Comparison of ENCODE assay signal across 17 cellular contexts in the genomic region with DNA sequence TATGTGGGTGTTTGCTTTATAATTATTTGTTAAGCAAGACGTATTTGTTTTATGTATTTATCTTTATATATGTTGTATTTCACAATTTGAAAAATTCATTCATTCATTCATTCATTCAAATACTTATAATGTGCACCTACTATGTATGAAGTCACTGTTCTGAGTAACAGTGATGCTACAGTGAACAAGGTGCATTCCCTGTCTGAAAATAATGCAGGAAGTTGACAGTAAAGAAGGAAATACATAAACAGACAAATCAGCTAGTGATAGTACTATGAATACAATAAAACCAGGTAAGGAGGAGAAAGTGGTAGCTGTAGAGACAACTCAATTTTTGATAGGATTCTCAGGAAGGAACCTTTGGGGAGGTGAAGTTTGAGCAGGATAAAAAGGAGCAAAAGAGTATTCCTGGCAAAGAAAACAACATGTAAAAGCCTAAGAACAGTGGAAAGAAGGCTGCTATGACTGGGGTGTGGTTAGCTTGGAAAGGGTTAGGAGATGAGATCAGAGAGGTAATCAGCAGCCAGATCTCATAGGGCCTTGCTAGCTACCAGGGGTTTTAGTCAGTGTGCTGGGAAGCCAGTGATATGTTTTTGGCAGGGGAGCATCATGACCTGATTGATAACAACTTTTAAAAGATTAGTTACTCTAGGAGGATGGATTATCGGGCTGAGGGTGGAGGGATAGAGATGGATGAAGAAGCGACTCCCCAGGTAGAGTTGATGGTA. TPM values are rescaled to one million over a fixed set of nuclear protein-coding genes. Genes with fewer than 3 reads are reported as not detected.
DNase-seq lines count a peak whose midpoint lies in the region; TF ChIP-seq lines count a peak whose summit lies in the region.
"Had no signal": no experiment of that assay in that cellular context is flagged by ENCODE, and none has a peak within 500 bp of the region (broad histone marks: within the 10 kb centered on the region; RNA-seq: fewer than 3 reads in every experiment).

No MANE protein-coding gene starts in this region.

- POLR2A ChIA-PET in activated CD4-positive, alpha-beta T cell treated with anti-CD3 and anti-CD28 coated beads, Interleukin-2, amount 10 ng/mL, durations not matched to agents 7 days and 5 days (lab: Charles Lee), result interaction anchor here (0.7 to 1.5 kb wide), 3 partner anchors 9 to 81 kb away, joined by 4 to 7 read pairs (median 4); no protein-coding TSS in a partner anchor

- TF ChIP-seq CTCF in GM13976 (IDR thresholded peaks at IDR 0.05; ENCODE audit: borderline replicate concordance, control extremely low read depth, extremely low read depth, insufficient read depth, missing control alignments), result no peak

- peaks cover 46% of the 10 kb centered on the region for H3K36me3 Mint-ChIP-seq in activated CD4-positive, alpha-beta T cell treated with anti-CD3 and anti-CD28 coated beads, Interleukin-2, amount 10 ng/mL, durations not matched to agents 7 days and 5 days (ENCODE audit: low read depth)
- peaks cover 83% of the 10 kb centered on the region for H3K36me3 Mint-ChIP-seq in stimulated activated naive CD8-positive, alpha-beta T cell treated with anti-CD3 and anti-CD28 coated beads, Interleukin-15, Interleukin-2, amounts not matched to agents 100 ng/mL and 50 ng/mL, for 24 hours (ENCODE audit: low read depth)

- in situ Hi-C loops in GM13976 (cut with MboI; ENCODE audit: low sequenced_read_pairs, unreplicated experiment), result no loop called here

- CTCF ChIA-PET in activated CD4-positive, alpha-beta T cell treated with anti-CD3 and anti-CD28 coated beads, Interleukin-2, amount 10 ng/mL, durations not matched to agents 7 days and 5 days (lab: Charles Lee), result interaction anchor here (0.7 to 2.4 kb wide), 8 partner anchors 9 to 195 kb away, joined by 3 to 11 read pairs (median 4); partner anchors contain the start of genes BICDL1 and RPLP0

- no peaks in the 10 kb centered on the region for H3K9me3 Mint-ChIP-seq in activated CD4-positive, alpha-beta T cell treated with anti-CD3 and anti-CD28 coated beads, Interleukin-2, amount 10 ng/mL, durations not matched to agents 7 days and 5 days
- no peaks in the 10 kb centered on the region for H3K9me3 Mint-ChIP-seq in stimulated activated naive CD8-positive, alpha-beta T cell treated with anti-CD3 and anti-CD28 coated beads, Interleukin-15, Interleukin-2, amounts not matched to agents 100 ng/mL and 50 ng/mL, for 24 hours
- H3K9me3 Mint-ChIP-seq: endodermal cell had no signal

- H3K27me3 Mint-ChIP-seq in activated CD4-positive, alpha-beta T cell treated with anti-CD3 and anti-CD28 coated beads, Interleukin-2, amount 10 ng/mL, durations not matched to agents 7 days and 5 days, result no peaks in the 10 kb centered on the region
- H3K27me3 Mint-ChIP-seq in stimulated activated naive CD8-positive, alpha-beta T cell treated with anti-CD3 and anti-CD28 coated beads, Interleukin-15, Interleukin-2, amounts not matched to agents 100 ng/mL and 50 ng/mL, for 24 hours, result no peaks in the 10 kb centered on the region

- H3K4me3 Mint-ChIP-seq in activated CD4-positive, alpha-beta T cell treated with anti-CD3 and anti-CD28 coated beads, Interleukin-2, amount 10 ng/mL, durations not matched to agents 7 days and 5 days, result peak overlapping the region; percentile 37
- H3K4me3 Mint-ChIP-seq in stimulated activated naive CD8-positive, alpha-beta T cell treated with anti-CD3 and anti-CD28 coated beads, Interleukin-15, Interleukin-2, amounts not matched to agents 100 ng/mL and 50 ng/mL, for 24 hours, result peak overlapping the region; percentile 72
- H3K4me3 Mint-ChIP-seq: endodermal cell had no signal

- H3K4me1 Mint-ChIP-seq in activated CD4-positive, alpha-beta T cell treated with anti-CD3 and anti-CD28 coated beads, Interleukin-2, amount 10 ng/mL, durations not matched to agents 7 days and 5 days, result peaks cover 61% of the 10 kb centered on the region
- H3K4me1 Mint-ChIP-seq in stimulated activated naive CD8-positive, alpha-beta T cell treated with anti-CD3 and anti-CD28 coated beads, Interleukin-15, Interleukin-2, amounts not matched to agents 100 ng/mL and 50 ng/mL, for 24 hours (ENCODE audit: low read depth), result peaks cover 92% of the 10 kb centered on the region

- H3K27ac ChIP-seq in epithelial cell of prostate, result peak overlapping the region; percentile 39
- H3K27ac ChIP-seq: breast epithelium, gastroesophageal sphincter, ovary, transverse colon, WERI-Rb-1 had no signal

- peak overlapping the region; percentile 89 for H3K27ac Mint-ChIP-seq in activated CD4-positive, alpha-beta T cell treated with anti-CD3 and anti-CD28 coated beads, Interleukin-2, amount 10 ng/mL, durations not matched to agents 7 days and 5 days
- peak overlapping the region; percentile 99 for H3K27ac Mint-ChIP-seq in stimulated activated naive CD8-positive, alpha-beta T cell treated with anti-CD3 and anti-CD28 coated beads, Interleukin-15, Interleukin-2, amounts not matched to agents 100 ng/mL and 50 ng/mL, for 24 hours
- H3K27ac Mint-ChIP-seq: endodermal cell had no signal

- DNase-seq in stimulated activated CD4-positive, alpha-beta T cell treated with anti-CD3 and anti-CD28 coated beads, Interleukin-15, amount 100 ng/mL, for 24 hours, result peak; percentile 45
- no peak for DNase-seq in stimulated activated CD4-positive, alpha-beta T cell treated with anti-CD3 and anti-CD28 coated beads, Interleukin-4, amount 100 ng/mL, for 4 hours
- peak; percentile 19 for DNase-seq in activated CD4-positive, alpha-beta T cell treated with anti-CD3 and anti-CD28 coated beads, Interleukin-2, amount 10 ng/mL, durations not matched to agents 7 days and 5 days
- DNase-seq in epithelial cell of prostate (ENCODE audit: low read depth, low spot score), result no peak
- DNase-seq in NCI-H446 (lab: John Stamatoyannopoulos, UW), result no peak
- DNase-seq in GM13976 (ENCODE audit: low spot score), result no peak
- no peak for DNase-seq in DMS53 (lab: John Stamatoyannopoulos, UW)
- DNase-seq: DMS153, endodermal cell, HCEC 1CT, midbrain, ovary, WERI-Rb-1 had no signal

RNA-seq across cellular contexts. Expression of gene BICDL1, which starts 17.4 kb away (rescaled TPM):
- total RNA-seq in activated CD4-positive, alpha-beta T cell treated with anti-CD3 and anti-CD28 coated beads, Interleukin-2, amount 10 ng/mL, durations not matched to agents 7 days and 5 days, result 10 to 100 TPM; 51.2 to 65.9 TPM

Comparison
In these comparisons a context has a peak if more than half of its experiments do, and no peak if none do; other contexts are left out.
1. DNase-seq: peak in stimulated activated CD4-positive, alpha-beta T cell treated with anti-CD3 and anti-CD28 coated beads, Interleukin-15, amount 100 ng/mL, for 24 hours (single experiment) and activated CD4-positive, alpha-beta T cell treated with anti-CD3 and anti-CD28 coated beads, Interleukin-2, amount 10 ng/mL, durations not matched to agents 7 days and 5 days (single experiment); none in stimulated activated CD4-positive, alpha-beta T cell treated with anti-CD3 and anti-CD28 coated beads, Interleukin-4, amount 100 ng/mL, for 4 hours (0 of 2), epithelial cell of prostate (single experiment), NCI-H446 (0 of 2), GM13976 (single experiment) and DMS53 (single experiment).